ENCODE assay signal across 20 cellular contexts in the genomic region with DNA sequence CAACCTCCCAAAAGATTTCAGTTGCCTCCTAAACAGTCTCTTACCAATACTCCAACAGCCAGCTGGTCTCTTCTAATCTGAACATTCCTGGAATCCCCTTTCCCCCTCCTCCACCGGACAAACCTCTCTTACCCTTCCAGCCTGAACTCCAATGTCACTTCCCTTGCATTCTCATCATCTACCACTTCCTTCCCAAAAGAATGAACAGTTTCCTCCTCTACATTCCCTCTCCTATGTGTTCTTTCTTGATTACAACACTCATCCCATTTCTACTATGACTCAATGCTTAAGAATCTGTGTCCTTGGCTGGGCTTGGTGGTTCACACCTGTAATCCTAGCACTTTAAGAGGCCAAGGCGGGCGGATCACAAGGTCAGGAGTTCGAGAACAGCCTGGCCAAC.
DNase-seq lines count a peak whose midpoint lies in the region; ATAC-seq and TF ChIP-seq lines count a peak whose summit lies in the region.
"Had no signal": no experiment of that assay in that cellular context is flagged by ENCODE, and none has a peak within 500 bp of the region (broad histone marks: within the 10 kb centered on the region; RNA-seq: fewer than 3 reads in every experiment).

No MANE protein-coding gene starts in this region.

- no peak for ATAC-seq in GM21717 (IDR thresholded peaks at IDR 0.05; ENCODE audit: unreplicated experiment)
- ATAC-seq: A549; activated T-helper 17 cell treated with anti-CD3 and anti-CD28 coated beads, Interleukin-2, amount 50 U/mL, for 72 hours; T-helper 17 cell; upper lobe of right lung had no signal

- no peak overlapping the region for H3K4me3 ChIP-seq in AG10803 (ENCODE audit: low read length)
- no peak overlapping the region for H3K4me3 ChIP-seq in choroid plexus epithelial cell (ENCODE audit: low read depth, low read length)
- H3K4me3 ChIP-seq: A549, neural progenitor cell, smooth muscle cell, stomach, upper lobe of right lung had no signal

- DNase-seq in AG10803 (ENCODE audit: low read depth): peak; percentile 73
- peak; percentile 67 for DNase-seq in NCI-H226
- peak; percentile 28 for DNase-seq in choroid plexus epithelial cell (ENCODE audit: low read depth)
- peak; percentile 33 for DNase-seq in glomerular endothelial cell (ENCODE audit: extremely low read depth, low read depth, low spot score)
- DNase-seq in HuH-7 (ENCODE audit: low spot score): no peak
- no peak for DNase-seq in ureter (ENCODE audit: low spot score)
- no peak for DNase-seq in NCI-H2029 treated with DMSO at 0.1 percent for 48 hours (lab: John Stamatoyannopoulos, UW)
- DNase-seq: activated CD4-positive, alpha-beta T cell treated with anti-CD3 and anti-CD28 coated beads, Interleukin-2, amount 10 ng/mL, durations not matched to agents 7 days and 5 days; activated naive CD8-positive, alpha-beta T cell treated with anti-CD3 and anti-CD28 coated beads for 36 hours; NCI-H1694 treated with DMSO at 0.1 percent for 48 hours; NCI-H2227 treated with DMSO at 0.1 percent for 48 hours; stimulated activated CD4-positive, alpha-beta T cell treated with anti-CD3 and anti-CD28 coated beads, Interleukin-2, amount 100 ng/mL, for 48 hours; stomach; T-helper 17 cell; upper lobe of right lung had no signal

- TF ChIP-seq CTCF in AG10803 (conservative IDR thresholded peaks at IDR 0.05; ENCODE audit: low read length): no peak
- TF ChIP-seq CTCF in choroid plexus epithelial cell (conservative IDR thresholded peaks at IDR 0.05; ENCODE audit: low read depth, low read length): no peak

Comparison
In these comparisons a context has a peak if more than half of its experiments do, and no peak if none do; other contexts are left out.
1. DNase-seq: peak in AG10803 (single experiment), NCI-H226 (single experiment), choroid plexus epithelial cell (single experiment) and glomerular endothelial cell (single experiment); none in HuH-7 (single experiment), ureter (single experiment) and NCI-H2029 treated with DMSO at 0.1 percent for 48 hours (single experiment).